16 cellular contexts compared by ENCODE assay signal in genomic region chr3:44029100-44029499, GRCh38.
DNase-seq lines count a peak whose midpoint lies in the region; ATAC-seq, FAIRE-seq and TF ChIP-seq lines count a peak whose summit lies in the region.
"Had no signal": no experiment of that assay in that cellular context is flagged by ENCODE, and none has a peak within 500 bp of the region (broad histone marks: within the 10 kb centered on the region; RNA-seq: fewer than 3 reads in every experiment).

No MANE protein-coding gene starts in this region.

- H4K91ac ChIP-seq in H1 (replicated peaks; ENCODE audit: insufficient read length, low read length) (no peak overlapping the region), neuronal stem cell (ENCODE audit: low read depth, low read length, poor library complexity) (no peak overlapping the region)

- TF ChIP-seq CTCF in GM12878 (IDR thresholded peaks at IDR 0.05 in 2 of 3, conservative IDR thresholded peaks at IDR 0.05 in 1 of 3; ENCODE audit: control insufficient read depth in 2 of 3, extremely low read depth in 1 of 3, insufficient read depth in 1 of 3, low read depth in 3 of 3, low read length in 3 of 3) (no peak), H1 (IDR thresholded peaks at IDR 0.05; ENCODE audit: control extremely low read depth in 1 of 3, insufficient read depth in 1 of 3, low read depth in 1 of 3, low read length in 3 of 3) (no peak), upper lobe of right lung (IDR thresholded peaks at IDR 0.05) (no peak), HFFc6 (IDR thresholded peaks at IDR 0.05) (no peak)

- H3K27ac Mint-ChIP-seq in HFFc6: no peak overlapping the region
- H3K27ac Mint-ChIP-seq in activated T-cell treated with anti-CD3 and anti-CD28 coated beads, Interleukin-2, amount 50 U/mL, for 24 hours: no peak overlapping the region
- H3K27ac Mint-ChIP-seq: CD4-positive, alpha-beta memory T cell; H9 had no signal

- H3K18ac ChIP-seq in H1 (ENCODE audit: extremely low read depth, low read length) (no peak overlapping the region), neuronal stem cell (ENCODE audit: low read length) (no peak overlapping the region)

- H4K20me1 ChIP-seq in GM12878 (ENCODE audit: control insufficient read depth, insufficient read depth) (no peaks in the 10 kb centered on the region), H1 (replicated peaks in 1 of 2; ENCODE audit: control insufficient read depth in 1 of 2, insufficient read depth in 2 of 2, low read length in 2 of 2) (no peaks in the 10 kb centered on the region)

- H2BK12ac ChIP-seq in H1 (ENCODE audit: low read depth, low read length) (no peak overlapping the region), neuronal stem cell (ENCODE audit: low read length) (no peak overlapping the region)

- SMC1A ChIA-PET in GM12878 (lab: Charles Lee; ENCODE audit: uncharacterized antibody, unreplicated experiment): interaction anchor here (0.8 to 9.2 kb wide), 3 partner anchors 11 to 26 kb away, joined by 4 to 89 read pairs (median 87); no protein-coding TSS in a partner anchor

- intact Hi-C loops in GM12878 (cut with micrococcal nuclease; ENCODE audit: unreplicated experiment) (no loop called here), upper lobe of right lung (cut with DNase I) (no loop called here)

- no peak overlapping the region for H2AK5ac ChIP-seq in H1 (ENCODE audit: low read depth, low read length)
- no peak overlapping the region for H2AK5ac ChIP-seq in neuronal stem cell (ENCODE audit: low read depth, low read length)

- no peak for DNase-seq in GM12878 (ENCODE audit: low read depth, low spot score)
- DNase-seq in H1 (ENCODE audit: low read depth in 1 of 2, low spot score in 2 of 2): no peak
- no peak for DNase-seq in neuronal stem cell (ENCODE audit: low spot score)
- DNase-seq in upper lobe of right lung: no peak
- no peak for DNase-seq in HFFc6
- DNase-seq in activated T-cell treated with anti-CD3 and anti-CD28 coated beads, Interleukin-2, amount 50 U/mL, for 24 hours: no peak
- DNase-seq: C1 segment of cervical spinal cord; Calu3; CD4-positive, alpha-beta memory T cell; COR-L47; DMS53; DMS79 treated with DMSO at 0.1 percent for 48 hours; GF-D8; H9 had no signal

- H2AFZ ChIP-seq in GM12878 (ENCODE audit: control insufficient read depth, low read depth, low read length) (no peak overlapping the region), H1 (ENCODE audit: low read length) (no peak overlapping the region), neuronal stem cell (ENCODE audit: low read length) (no peak overlapping the region)

- no peak for TF ChIP-seq EP300 in GM12878 (IDR thresholded peaks at IDR 0.05; ENCODE audit: borderline replicate concordance in 1 of 2, control insufficient read depth in 1 of 2, low read depth in 2 of 2, low read length in 2 of 2)
- no peak for TF ChIP-seq EP300 in H1 (IDR thresholded peaks at IDR 0.05; ENCODE audit: borderline replicate concordance in 1 of 2, low read depth in 2 of 2, low read length in 2 of 2)

- H3K4me3 ChIP-seq in GM12878: no peak overlapping the region
- H3K4me3 ChIP-seq in H1 (ENCODE audit: extremely low read depth in 1 of 4, insufficient read depth in 2 of 4, low read depth in 3 of 4, low read length in 4 of 4): no peak overlapping the region
- peak overlapping the region in 1 of 2 donors; percentile 59 for H3K4me3 ChIP-seq in neuronal stem cell (ENCODE audit: low read length in 2 of 2)
- H3K4me3 ChIP-seq in upper lobe of right lung: no peak overlapping the region

- no peak overlapping the region for H4K5ac ChIP-seq in H1 (ENCODE audit: insufficient read length, low read depth, low read length)

- no peak overlapping the region for H3K56ac ChIP-seq in H1 (replicated peaks; ENCODE audit: insufficient read length, low read depth, low read length)

- no peaks in the 10 kb centered on the region; the same call in 1 of the 2 replicates for H3K27me3 Mint-ChIP-seq in HFFc6 (ENCODE audit: insufficient read depth)
- peaks cover 44% of the 10 kb centered on the region for H3K27me3 Mint-ChIP-seq in activated T-cell treated with anti-CD3 and anti-CD28 coated beads, Interleukin-2, amount 50 U/mL, for 24 hours

- H3K9ac ChIP-seq in GM12878 (ENCODE audit: control insufficient read depth, insufficient read depth, low read length) (no peak overlapping the region), H1 (replicated peaks in 1 of 4; ENCODE audit: extremely low read depth in 1 of 4, low read depth in 3 of 4, low read length in 3 of 4) (no peak overlapping the region), neuronal stem cell (ENCODE audit: low read depth, low read length, poor library complexity) (no peak overlapping the region)

- TF ChIP-seq POLR2A in GM12878 (IDR thresholded peaks at IDR 0.05; ENCODE audit: low read depth, low read length) (no peak), H1 (IDR thresholded peaks at IDR 0.05; ENCODE audit: control extremely low read depth in 1 of 2, low read depth in 2 of 2, low read length in 2 of 2) (no peak)

- H3K27me3 ChIP-seq in GM12878 (replicated peaks in 1 of 2; ENCODE audit: control insufficient read depth in 2 of 2, insufficient read depth in 2 of 2, low read length in 1 of 2) (no peaks in the 10 kb centered on the region), H1 (replicated peaks in 1 of 4; ENCODE audit: control insufficient read depth in 3 of 4, extremely low read depth in 1 of 4, insufficient read depth in 3 of 4, low read length in 3 of 4) (no peaks in the 10 kb centered on the region), neuronal stem cell (ENCODE audit: control insufficient read depth in 3 of 3, insufficient read depth in 3 of 3, low read depth in 1 of 3, low read length in 3 of 3) (peaks cover 0 to 11% (median 0%) of the 10 kb centered on the region in 3 experiments), upper lobe of right lung (peaks cover 14% of the 10 kb centered on the region)

- CTCF ChIA-PET in GM12878 (lab: Yijun Ruan, JAX): interaction anchor here (1.2 kb wide), 1 partner anchor 29 kb away, joined by 3 read pairs; no protein-coding TSS in a partner anchor
- CTCF ChIA-PET in H1 (lab: Charles Lee; ENCODE audit: partially characterized antibody): interaction anchor here (1.5 kb wide), 1 partner anchor 85 kb away, joined by 5 read pairs; no protein-coding TSS in a partner anchor

- H3K9me3 ChIP-seq in GM12878 (replicated peaks; ENCODE audit: control insufficient read depth, insufficient read depth, low read length) (no peaks in the 10 kb centered on the region), H1 (ENCODE audit: insufficient read depth in 2 of 2, low read depth in 1 of 2, low read length in 1 of 2) (no peaks in the 10 kb centered on the region), neuronal stem cell (replicated peaks in 1 of 2; ENCODE audit: control insufficient read depth in 2 of 2, insufficient read depth in 1 of 2, low read depth in 1 of 2, low read length in 2 of 2) (no peaks in the 10 kb centered on the region), upper lobe of right lung (no peaks in the 10 kb centered on the region)

- no peaks in the 10 kb centered on the region; the same call in 1 of the 2 replicates for H3K36me3 Mint-ChIP-seq in HFFc6 (ENCODE audit: low read depth)
- H3K36me3 Mint-ChIP-seq in activated T-cell treated with anti-CD3 and anti-CD28 coated beads, Interleukin-2, amount 50 U/mL, for 24 hours (ENCODE audit: low read depth): no peaks in the 10 kb centered on the region
- H3K36me3 Mint-ChIP-seq: CD4-positive, alpha-beta memory T cell had no signal

- H3K14ac ChIP-seq in H1 (ENCODE audit: insufficient read length): no peak overlapping the region
- H3K14ac ChIP-seq in neuronal stem cell (ENCODE audit: low read length): peak overlapping the region; percentile 27

- RAD21 ChIA-PET in GM12878 (lab: Charles Lee; ENCODE audit: unreplicated experiment): interaction anchor here (1.6 kb wide), 1 partner anchor 23 kb away, joined by 4 read pairs; no protein-coding TSS in a partner anchor

- ATAC-seq in GM12878 (no peak), upper lobe of right lung (peak; percentile 31), HG03354 (IDR thresholded peaks at IDR 0.05; ENCODE audit: poor library complexity, severe bottlenecking, unreplicated experiment) (no peak), GM21737 (IDR thresholded peaks at IDR 0.05; ENCODE audit: unreplicated experiment) (no peak)

- WGBS in GM12878 (ENCODE audit: insufficient coverage, insufficient replicate concordance, low lambda C conversion rate, missing lambda C conversion rate): 75% methylated on average over 2 of the region's 2 CpGs
- 73% methylated on average over 2 of the region's 2 CpGs; no CpG with 5 or more reads in 1 of the 2 experiments for WGBS in H1 (ENCODE audit: extremely low coverage in 1 of 2, insufficient coverage in 1 of 2, insufficient read length in 1 of 2, insufficient replicate concordance in 2 of 2, low coverage in 1 of 2, low lambda C conversion rate in 2 of 2, missing lambda C conversion rate in 1 of 2), 2 experiments
- no CpG with 5 or more reads among the region's 2 CpGs for WGBS in neuronal stem cell (ENCODE audit: extremely low coverage in 2 of 2, insufficient read length in 2 of 2, insufficient replicate concordance in 1 of 2), 2 donors

- peaks cover 36% of the 10 kb centered on the region for H3K79me2 ChIP-seq in GM12878 (ENCODE audit: control insufficient read depth, insufficient read depth, low read length)
- no peaks in the 10 kb centered on the region for H3K79me2 ChIP-seq in H1 (ENCODE audit: control insufficient read depth in 1 of 2, insufficient read depth in 2 of 2, low read length in 2 of 2)

- H3K27ac ChIP-seq in GM12878 (ENCODE audit: control insufficient read depth, insufficient read depth) (peak overlapping the region; percentile 15; the same call in 1 of the 2 replicates), H1 (ENCODE audit: low read depth, low read length) (no peak overlapping the region), neuronal stem cell (replicated peaks; ENCODE audit: low read length) (no peak overlapping the region), upper lobe of right lung (no peak overlapping the region)

- H3K23me2 ChIP-seq in H1 (ENCODE audit: low read depth, low read length): no peaks in the 10 kb centered on the region

- H3K4me1 Mint-ChIP-seq in HFFc6 (ENCODE audit: low read depth): peaks cover 8% of the 10 kb centered on the region
- no peaks in the 10 kb centered on the region for H3K4me1 Mint-ChIP-seq in activated T-cell treated with anti-CD3 and anti-CD28 coated beads, Interleukin-2, amount 50 U/mL, for 24 hours (ENCODE audit: low read depth)
- H3K4me1 Mint-ChIP-seq: CD4-positive, alpha-beta memory T cell had no signal

- H2BK15ac ChIP-seq in H1 (ENCODE audit: low read length) (0 out of 2 replicates have a peak overlapping the region, but pooled peaks have one; percentile 49), neuronal stem cell (ENCODE audit: low read length) (no peak overlapping the region)

- H3K4me2 ChIP-seq in GM12878 (ENCODE audit: control insufficient read depth, insufficient read depth) (no peak overlapping the region), H1 (ENCODE audit: insufficient read depth in 1 of 2, low read depth in 2 of 2, low read length in 2 of 2) (no peak overlapping the region), neuronal stem cell (ENCODE audit: insufficient read depth, low read length, poor library complexity, severe bottlenecking) (no peak overlapping the region)

- no peak for TF ChIP-seq RAD21 in GM12878 (IDR thresholded peaks at IDR 0.05; ENCODE audit: insufficient read depth, low read depth, low read length)
- TF ChIP-seq RAD21 in H1 (IDR thresholded peaks at IDR 0.05 in 1 of 2, conservative IDR thresholded peaks at IDR 0.05 in 1 of 2; ENCODE audit: low read depth in 2 of 2, low read length in 2 of 2): no peak

- H3K9me3 Mint-ChIP-seq in HFFc6: no peaks in the 10 kb centered on the region
- no peaks in the 10 kb centered on the region for H3K9me3 Mint-ChIP-seq in activated T-cell treated with anti-CD3 and anti-CD28 coated beads, Interleukin-2, amount 50 U/mL, for 24 hours
- H3K9me3 Mint-ChIP-seq: H9 had no signal

- no peaks in the 10 kb centered on the region; a peak in 1 of 4 replicates for H3K36me3 ChIP-seq in GM12878 (ENCODE audit: control insufficient read depth in 2 of 2, insufficient read depth in 2 of 2, low read length in 1 of 2)
- H3K36me3 ChIP-seq in H1 (ENCODE audit: control insufficient read depth in 2 of 4, insufficient read depth in 4 of 4, low read length in 3 of 4): no peaks in the 10 kb centered on the region
- H3K36me3 ChIP-seq in neuronal stem cell (replicated peaks in 1 of 2; ENCODE audit: control insufficient read depth in 2 of 2, insufficient read depth in 2 of 2, low read length in 2 of 2): no peaks in the 10 kb centered on the region
- H3K36me3 ChIP-seq in upper lobe of right lung: no peaks in the 10 kb centered on the region

- FAIRE-seq in GM12878 (lab: Jason Lieb, UNC) (no peak), H1 (lab: Jason Lieb, UNC) (no peak)

- POLR2A ChIA-PET in GM12878 (lab: Charles Lee): interaction anchor here (1.6 kb wide), 1 partner anchor 16 kb away, joined by 5 read pairs; no protein-coding TSS in a partner anchor
- POLR2A ChIA-PET in H1 (lab: Charles Lee; ENCODE audit: partially characterized antibody): no interaction called here

- H3K4me1 ChIP-seq in GM12878 (ENCODE audit: control insufficient read depth, insufficient read depth, low read length) (peaks cover 34% of the 10 kb centered on the region), H1 (replicated peaks in 1 of 4; ENCODE audit: control insufficient read depth in 3 of 4, insufficient read depth in 4 of 4, low read length in 3 of 4) (peaks cover 0 to 3% (median 1%) of the 10 kb centered on the region in 4 experiments; a peak in 3 of 7 replicates), neuronal stem cell (ENCODE audit: control insufficient read depth in 2 of 2, insufficient read depth in 1 of 2, low read depth in 1 of 2, low read length in 2 of 2) (peaks cover 0 to 13% of the 10 kb centered on the region in 2 donors), upper lobe of right lung (no peaks in the 10 kb centered on the region)

- H2BK5ac ChIP-seq in H1 (ENCODE audit: low read depth, low read length) (no peak overlapping the region; the same call in 1 of the 2 replicates), neuronal stem cell (ENCODE audit: low read length) (no peak overlapping the region)

- in situ Hi-C loops in GM12878 (cut with MboI): no loop called here

- H3K79me1 ChIP-seq in H1 (ENCODE audit: low read depth, low read length) (no peaks in the 10 kb centered on the region), neuronal stem cell (ENCODE audit: low read depth, low read length) (no peaks in the 10 kb centered on the region)

- BruUV-seq in GM12878 (replicated peaks; lab: Mats Ljungman, UMichigan): no TSS peak

- H2BK20ac ChIP-seq in H1 (ENCODE audit: low read length): no peak overlapping the region

- H3K4ac ChIP-seq in H1 (replicated peaks; ENCODE audit: insufficient read length, low read depth, low read length) (no peak overlapping the region), neuronal stem cell (ENCODE audit: low read length) (no peak overlapping the region)

- H3K4me3 Mint-ChIP-seq in HFFc6: no peak overlapping the region
- no peak overlapping the region for H3K4me3 Mint-ChIP-seq in activated T-cell treated with anti-CD3 and anti-CD28 coated beads, Interleukin-2, amount 50 U/mL, for 24 hours
- H3K4me3 Mint-ChIP-seq: CD4-positive, alpha-beta memory T cell; H9 had no signal

- H4K8ac ChIP-seq in H1 (ENCODE audit: extremely low read depth, insufficient read depth, low read length): no peak overlapping the region
- no peak overlapping the region for H4K8ac ChIP-seq in neuronal stem cell (ENCODE audit: low read depth, low read length)

- H2BK120ac ChIP-seq in H1 (replicated peaks; ENCODE audit: low read depth, low read length) (no peak overlapping the region), neuronal stem cell (ENCODE audit: low read depth, low read length) (no peak overlapping the region)

- H3K23ac ChIP-seq in H1 (ENCODE audit: insufficient read length): no peak overlapping the region
- no peak overlapping the region for H3K23ac ChIP-seq in neuronal stem cell (ENCODE audit: low read depth, low read length, poor library complexity)
